ENCODE assay signal across 14 cellular contexts in genomic region chr2:161961046-161961445, GRCh38.
DNase-seq lines count a peak whose midpoint lies in the region; ATAC-seq and TF ChIP-seq lines count a peak whose summit lies in the region.
"Had no signal": no experiment of that assay in that cellular context is flagged by ENCODE, and none has a peak within 500 bp of the region (broad histone marks: within the 10 kb centered on the region; RNA-seq: fewer than 3 reads in every experiment).

No MANE protein-coding gene starts in this region.

- H3K27me3 Mint-ChIP-seq in activated naive CD8-positive, alpha-beta T cell treated with anti-CD3 and anti-CD28 coated beads, Interleukin-2, amount 50 U/mL, for 24 hours: no peaks in the 10 kb centered on the region
- H3K27me3 Mint-ChIP-seq in activated naive CD8-positive, alpha-beta T cell treated with anti-CD3 and anti-CD28 coated beads for 36 hours: no peaks in the 10 kb centered on the region
- H3K27me3 Mint-ChIP-seq in CD14-positive monocyte (ENCODE audit: low read depth in 3 of 3): no peaks in the 10 kb centered on the region
- H3K27me3 Mint-ChIP-seq: CD4-positive, alpha-beta T cell had no signal

- H3K27me3 ChIP-seq in WERI-Rb-1 (ENCODE audit: insufficient read depth, low read depth, severe bottlenecking): no peaks in the 10 kb centered on the region

- H3K4me3 ChIP-seq in fibroblast of mammary gland (ENCODE audit: control insufficient read depth, low read depth, low read length): no peak overlapping the region
- no peak overlapping the region for H3K4me3 ChIP-seq in WERI-Rb-1 (ENCODE audit: low read depth, low read length)
- H3K4me3 ChIP-seq: GM12878 had no signal

- no peak for DNase-seq in activated naive CD8-positive, alpha-beta T cell treated with anti-CD3 and anti-CD28 coated beads, Interleukin-2, amount 50 U/mL, for 24 hours
- DNase-seq in activated naive CD8-positive, alpha-beta T cell treated with anti-CD3 and anti-CD28 coated beads for 36 hours: no peak
- DNase-seq in NOMO-1 treated with dmso at 0.1 percent for 144 hours (lab: John Stamatoyannopoulos, UW; ENCODE audit: unreplicated experiment) (peak; percentile 15), fibroblast of mammary gland (ENCODE audit: low read depth) (peak; percentile 11), CD14-positive monocyte (ENCODE audit: low spot score) (no peak), WERI-Rb-1 (no peak)
- DNase-seq: Calu3; CD4-positive, alpha-beta T cell; NCI-H1092 treated with DMSO at 0.1 percent for 48 hours; NCI-H187 treated with DMSO at 0.1 percent for 48 hours; NCI-H774 had no signal

- intact Hi-C loops in CD14-positive monocyte (cut with micrococcal nuclease): no loop called here

- H3K27ac Mint-ChIP-seq in activated naive CD8-positive, alpha-beta T cell treated with anti-CD3 and anti-CD28 coated beads, Interleukin-2, amount 50 U/mL, for 24 hours: peak overlapping the region; percentile 21
- no peak overlapping the region for H3K27ac Mint-ChIP-seq in activated naive CD8-positive, alpha-beta T cell treated with anti-CD3 and anti-CD28 coated beads for 36 hours
- H3K27ac Mint-ChIP-seq in CD14-positive monocyte: no peak overlapping the region
- H3K27ac Mint-ChIP-seq: CD4-positive, alpha-beta T cell; IgD-negative memory B cell had no signal

- peaks cover 46% of the 10 kb centered on the region for H3K4me1 Mint-ChIP-seq in activated naive CD8-positive, alpha-beta T cell treated with anti-CD3 and anti-CD28 coated beads, Interleukin-2, amount 50 U/mL, for 24 hours
- H3K4me1 Mint-ChIP-seq in activated naive CD8-positive, alpha-beta T cell treated with anti-CD3 and anti-CD28 coated beads for 36 hours: peaks cover 39% of the 10 kb centered on the region
- H3K4me1 Mint-ChIP-seq in CD14-positive monocyte: peaks cover 2% of the 10 kb centered on the region
- H3K4me1 Mint-ChIP-seq: IgD-negative memory B cell had no signal

- no peaks in the 10 kb centered on the region for H3K9me3 ChIP-seq in WERI-Rb-1 (ENCODE audit: severe bottlenecking)

- ATAC-seq in activated naive CD8-positive, alpha-beta T cell treated with anti-CD3 and anti-CD28 coated beads, Interleukin-2, amount 50 U/mL, for 24 hours: no peak
- ATAC-seq in HG03442 (IDR thresholded peaks at IDR 0.05; ENCODE audit: unreplicated experiment): no peak
- ATAC-seq: GM12878 had no signal

- no peak overlapping the region for H3K27ac ChIP-seq in WERI-Rb-1

- peaks cover 9% of the 10 kb centered on the region for H3K36me3 Mint-ChIP-seq in activated naive CD8-positive, alpha-beta T cell treated with anti-CD3 and anti-CD28 coated beads, Interleukin-2, amount 50 U/mL, for 24 hours (ENCODE audit: low read depth)
- H3K36me3 Mint-ChIP-seq in activated naive CD8-positive, alpha-beta T cell treated with anti-CD3 and anti-CD28 coated beads for 36 hours: peaks cover 16% of the 10 kb centered on the region
- H3K36me3 Mint-ChIP-seq in CD14-positive monocyte: no peaks in the 10 kb centered on the region
- H3K36me3 Mint-ChIP-seq: IgD-negative memory B cell had no signal

- H3K36me3 ChIP-seq in WERI-Rb-1: no peaks in the 10 kb centered on the region

- TF ChIP-seq CTCF in fibroblast of mammary gland (conservative IDR thresholded peaks at IDR 0.05; ENCODE audit: control insufficient read depth, insufficient read depth, low read depth, low read length) (no peak), CD14-positive monocyte (IDR thresholded peaks at IDR 0.05) (no peak), WERI-Rb-1 (IDR thresholded peaks at IDR 0.05; ENCODE audit: low read depth, low read length) (no peak)

- no peak overlapping the region for H3K4me3 Mint-ChIP-seq in activated naive CD8-positive, alpha-beta T cell treated with anti-CD3 and anti-CD28 coated beads, Interleukin-2, amount 50 U/mL, for 24 hours
- no peak overlapping the region for H3K4me3 Mint-ChIP-seq in activated naive CD8-positive, alpha-beta T cell treated with anti-CD3 and anti-CD28 coated beads for 36 hours
- H3K4me3 Mint-ChIP-seq in CD14-positive monocyte: no peak overlapping the region
- H3K4me3 Mint-ChIP-seq: CD4-positive, alpha-beta T cell; IgD-negative memory B cell had no signal

- peaks cover 9% of the 10 kb centered on the region for H3K9me3 Mint-ChIP-seq in activated naive CD8-positive, alpha-beta T cell treated with anti-CD3 and anti-CD28 coated beads, Interleukin-2, amount 50 U/mL, for 24 hours
- peaks cover 5% of the 10 kb centered on the region for H3K9me3 Mint-ChIP-seq in activated naive CD8-positive, alpha-beta T cell treated with anti-CD3 and anti-CD28 coated beads for 36 hours
- H3K9me3 Mint-ChIP-seq in CD14-positive monocyte: no peaks in the 10 kb centered on the region
- H3K9me3 Mint-ChIP-seq: CD4-positive, alpha-beta T cell; IgD-negative memory B cell had no signal

Comparison
In these comparisons a context has a peak if more than half of its experiments do, and no peak if none do; other contexts are left out.
1. DNase-seq: peak in NOMO-1 treated with dmso at 0.1 percent for 144 hours (single experiment) and fibroblast of mammary gland (single experiment); none in activated naive CD8-positive, alpha-beta T cell treated with anti-CD3 and anti-CD28 coated beads, Interleukin-2, amount 50 U/mL, for 24 hours (single experiment), activated naive CD8-positive, alpha-beta T cell treated with anti-CD3 and anti-CD28 coated beads for 36 hours (single experiment), CD14-positive monocyte (single experiment) and WERI-Rb-1 (single experiment).